In genomic region chr5:135651156-135651555, GRCh38 we compare ENCODE assay signal across 17 cellular contexts.
DNase-seq lines count a peak whose midpoint lies in the region; ATAC-seq, FAIRE-seq and TF ChIP-seq lines count a peak whose summit lies in the region.
"Had no signal": no experiment of that assay in that cellular context is flagged by ENCODE, and none has a peak within 500 bp of the region (broad histone marks: within the 10 kb centered on the region; RNA-seq: fewer than 3 reads in every experiment).

No MANE protein-coding gene starts in this region.

- no peak overlapping the region for H2AFZ ChIP-seq in GM23248

- H3K27ac ChIP-seq in GM23248 (no peak overlapping the region), small intestine (ENCODE audit: low read depth in 1 of 2, low read length in 1 of 2) (no peak overlapping the region)
- H3K27ac ChIP-seq: right atrium auricular region, testis had no signal

- H3K4me1 ChIP-seq in GM23248 (ENCODE audit: insufficient read depth): no peaks in the 10 kb centered on the region
- no peaks in the 10 kb centered on the region for H3K4me1 ChIP-seq in small intestine (ENCODE audit: control insufficient read depth in 2 of 2, insufficient read depth in 1 of 2, low read depth in 1 of 2, low read length in 1 of 2)
- H3K4me1 ChIP-seq: BE2C, right atrium auricular region, testis had no signal

- TF ChIP-seq CTCF in lower leg skin (IDR thresholded peaks at IDR 0.05) (no peak), WTC11 (IDR thresholded peaks at IDR 0.05) (no peak)

- DNase-seq in GM23248 (peak; percentile 16), LHCN-M2 (ENCODE audit: low read depth) (peak; percentile 19), astrocyte of the hippocampus (ENCODE audit: low read depth, low spot score) (peak; percentile 69), lower leg skin (ENCODE audit: low spot score in 2 of 2) (peak; percentile 53 to 67), cerebellar cortex (ENCODE audit: low spot score) (no peak), WTC11 (ENCODE audit: low spot score) (no peak), NCI-H1930 (lab: John Stamatoyannopoulos, UW) (no peak), small intestine (no peak)
- DNase-seq: activated T-cell treated with anti-CD3 and anti-CD28 coated beads, Interleukin-2, amount 50 U/mL, for 72 hours; BE2C; cerebellar nuclear complex; H7; NCI-H2171 treated with DMSO at 0.1 percent for 48 hours; stimulated activated CD4-positive, alpha-beta T cell treated with anti-CD3 and anti-CD28 coated beads, Interleukin-2, amount 100 ng/mL, for 24 hours; testis had no signal

- no peak for FAIRE-seq in small intestine (lab: Jason Lieb, UNC)
- FAIRE-seq: frontal cortex had no signal

- POLR2A ChIA-PET in WTC11 (lab: Charles Lee): no interaction called here

- H3K9me3 ChIP-seq in GM23248 (ENCODE audit: low read depth): no peaks in the 10 kb centered on the region
- no peaks in the 10 kb centered on the region for H3K9me3 ChIP-seq in small intestine (ENCODE audit: control insufficient read depth, low read depth)
- H3K9me3 ChIP-seq: BE2C, right atrium auricular region, testis had no signal

- no peak overlapping the region for H3K9ac ChIP-seq in GM23248

- no peak overlapping the region for H3K4me2 ChIP-seq in GM23248 (ENCODE audit: unreplicated experiment)

- no peaks in the 10 kb centered on the region for H3K36me3 Mint-ChIP-seq in WTC11

- no peaks in the 10 kb centered on the region for H3F3A ChIP-seq in GM23248 (ENCODE audit: insufficient read depth)

- H3K4me3 ChIP-seq in GM23248 (no peak overlapping the region), lower leg skin (ENCODE audit: low read depth, poor library complexity, severe bottlenecking) (no peak overlapping the region), small intestine (ENCODE audit: low read depth in 1 of 2, low read length in 2 of 2) (no peak overlapping the region)
- H3K4me3 ChIP-seq: right atrium auricular region, testis had no signal

- peaks cover 7% of the 10 kb centered on the region; the same call in 1 of the 2 replicates for H3K9me3 Mint-ChIP-seq in WTC11

- no peak for TF ChIP-seq POLR2A in lower leg skin (IDR thresholded peaks at IDR 0.05)

- CTCF ChIA-PET in WTC11 (lab: Charles Lee): no interaction called here

- H3K36me3 ChIP-seq in GM23248 (ENCODE audit: low read depth): no peaks in the 10 kb centered on the region
- H3K36me3 ChIP-seq in small intestine (ENCODE audit: control insufficient read depth in 2 of 2, insufficient read depth in 2 of 2, low read length in 2 of 2): no peaks in the 10 kb centered on the region
- H3K36me3 ChIP-seq: BE2C, right atrium auricular region had no signal

- peaks cover 20% of the 10 kb centered on the region for H3K27me3 ChIP-seq in GM23248 (replicated peaks; ENCODE audit: insufficient read depth)
- no peaks in the 10 kb centered on the region for H3K27me3 ChIP-seq in small intestine (ENCODE audit: control insufficient read depth in 2 of 2, insufficient read depth in 2 of 2, low read length in 2 of 2)
- H3K27me3 ChIP-seq: BE2C, right atrium auricular region, testis had no signal

- H3K4me1 Mint-ChIP-seq in WTC11: no peaks in the 10 kb centered on the region

- no peaks in the 10 kb centered on the region for H3K79me2 ChIP-seq in GM23248 (ENCODE audit: insufficient read depth)

- intact Hi-C loops in lower leg skin (cut with DNase I; ENCODE audit: low total_unique reads): no loop called here

- in situ Hi-C loops in GM23248 (cut with MboI): no loop called here

- H3K27me3 Mint-ChIP-seq in WTC11 (ENCODE audit: low read depth): no peaks in the 10 kb centered on the region; the same call in 1 of the 2 replicates

- ATAC-seq in WTC11: no peak
- ATAC-seq: activated T-cell treated with anti-CD3 and anti-CD28 coated beads, Interleukin-2, amount 50 U/mL, for 72 hours had no signal

- no peak overlapping the region for H3K4me3 Mint-ChIP-seq in WTC11
- H3K4me3 Mint-ChIP-seq: activated T-cell treated with anti-CD3 and anti-CD28 coated beads, Interleukin-2, amount 50 U/mL, for 72 hours had no signal

- H4K20me1 ChIP-seq in GM23248 (ENCODE audit: insufficient read depth): no peaks in the 10 kb centered on the region

- no peaks in the 10 kb centered on the region for H3K9me2 ChIP-seq in GM23248 (ENCODE audit: insufficient read depth)

- H3K27ac Mint-ChIP-seq in WTC11: no peak overlapping the region
- H3K27ac Mint-ChIP-seq: activated T-cell treated with anti-CD3 and anti-CD28 coated beads, Interleukin-2, amount 50 U/mL, for 72 hours had no signal

TF ChIP-seq in WTC11, 78 proteins besides CTCF, POLR2A, EP300 and RAD21:
- no peak for TF ChIP-seq ZMAT4 (CRISPR knock-in tag; IDR thresholded peaks at IDR 0.05)
- no peak for TF ChIP-seq MLX (CRISPR knock-in tag; IDR thresholded peaks at IDR 0.05)
- TF ChIP-seq SP1 (CRISPR knock-in tag; conservative IDR thresholded peaks at IDR 0.05): no peak
- TF ChIP-seq TEAD4 (CRISPR knock-in tag; IDR thresholded peaks at IDR 0.05): no peak
- no peak for TF ChIP-seq MYBL2 (CRISPR knock-in tag; IDR thresholded peaks at IDR 0.05)
- TF ChIP-seq NFYB (CRISPR knock-in tag; conservative IDR thresholded peaks at IDR 0.05; ENCODE audit: low read depth): no peak
- TF ChIP-seq MXD4 (CRISPR knock-in tag; IDR thresholded peaks at IDR 0.05; ENCODE audit: borderline replicate concordance): no peak
- no peak for TF ChIP-seq CREM (CRISPR knock-in tag; IDR thresholded peaks at IDR 0.05)
- TF ChIP-seq ELF4 (CRISPR knock-in tag; IDR thresholded peaks at IDR 0.05; ENCODE audit: low read depth): no peak

Comparison
In these comparisons a context has a peak if more than half of its experiments do, and no peak if none do; other contexts are left out.
1. DNase-seq: peak in GM23248 (single experiment), LHCN-M2 (single experiment), astrocyte of the hippocampus (single experiment) and lower leg skin (2 of 2); none in cerebellar cortex (single experiment), WTC11 (single experiment), NCI-H1930 (0 of 2) and small intestine (single experiment).